ENCODE assay signal across 1 cellular context in the genomic region with DNA sequence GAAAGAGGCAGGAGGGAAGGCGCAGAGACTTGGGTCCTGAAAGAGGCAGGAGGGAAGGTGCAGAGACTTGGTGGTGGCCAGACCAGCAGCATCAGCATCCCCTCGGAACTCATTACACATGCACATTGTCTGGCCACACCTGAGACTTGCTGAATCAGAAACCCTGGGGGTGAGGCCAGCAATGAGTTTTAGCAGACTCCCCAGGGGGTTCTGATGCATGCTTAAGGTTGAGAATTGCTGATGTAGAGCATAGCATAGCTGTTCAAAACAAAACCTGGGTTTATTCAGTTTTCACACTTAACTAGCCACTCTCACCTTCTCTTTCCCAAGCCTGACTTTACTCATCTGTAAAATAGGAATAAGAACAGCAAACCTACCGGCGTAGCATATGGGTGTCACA.
TF ChIP-seq lines count a peak whose summit lies in the region.

No MANE protein-coding gene starts in this region.

TF ChIP-seq in H1, 55 proteins besides CTCF, POLR2A, EP300 and RAD21 (continued from another document):
- no peak for TF ChIP-seq CHD7 (IDR thresholded peaks at IDR 0.05; ENCODE audit: insufficient replicate concordance, low read length)
- no peak for TF ChIP-seq CBX5 (IDR thresholded peaks at IDR 0.05; ENCODE audit: low read depth, low read length)
- TF ChIP-seq FOSL1 (IDR thresholded peaks at IDR 0.05; ENCODE audit: insufficient read depth, low read depth, low read length): no peak
- TF ChIP-seq TCF12 (IDR thresholded peaks at IDR 0.05; ENCODE audit: low read depth, low read length): no peak
- no peak for TF ChIP-seq SP4 (IDR thresholded peaks at IDR 0.05; ENCODE audit: low read length)
- TF ChIP-seq GABPA (IDR thresholded peaks at IDR 0.05; ENCODE audit: borderline replicate concordance, insufficient read depth, low read length): no peak
- no peak for TF ChIP-seq HDAC6 (IDR thresholded peaks at IDR 0.05; ENCODE audit: low read depth, low read length)
- no peak for TF ChIP-seq SP2 (IDR thresholded peaks at IDR 0.05; ENCODE audit: low read length)
- TF ChIP-seq RXRA (IDR thresholded peaks at IDR 0.05; ENCODE audit: insufficient read depth, low read depth, low read length): no peak
- TF ChIP-seq SUZ12 (IDR thresholded peaks at IDR 0.05; ENCODE audit: low read length): no peak
- no peak for TF ChIP-seq SIX5 (IDR thresholded peaks at IDR 0.05; ENCODE audit: low read depth, low read length)
- TF ChIP-seq GTF2F1 (IDR thresholded peaks at IDR 0.05; ENCODE audit: borderline replicate concordance, low read depth, low read length): no peak
- TF ChIP-seq CTBP2 (IDR thresholded peaks at IDR 0.05; ENCODE audit: borderline replicate concordance, insufficient read depth, insufficient read length, low read length): no peak
